In genomic region chr22:49824185-49824925, GRCh38 we compare ENCODE assay signal across 14 cellular contexts. TPM values are rescaled to one million over a fixed set of nuclear protein-coding genes. Genes with fewer than 3 reads are reported as not detected.
DNase-seq lines count a peak whose midpoint lies in the region; ATAC-seq and FAIRE-seq lines count a peak whose summit lies in the region.
"Had no signal": no experiment of that assay in that cellular context is flagged by ENCODE, and none has a peak within 500 bp of the region (broad histone marks: within the 10 kb centered on the region; RNA-seq: fewer than 3 reads in every experiment).

No MANE protein-coding gene starts in this region.

- no peaks in the 10 kb centered on the region for H3K27me3 ChIP-seq in mesenchymal stem cell (ENCODE audit: control insufficient read depth in 1 of 2, insufficient read depth in 1 of 2, low read length in 2 of 2)
- H3K27me3 ChIP-seq: SJSA1 had no signal

- no peak overlapping the region for H3K4ac ChIP-seq in mesenchymal stem cell (ENCODE audit: low read depth in 1 of 2, low read length in 2 of 2)

- no peak for DNase-seq in stimulated activated naive CD8-positive, alpha-beta T cell treated with anti-CD3 and anti-CD28 coated beads, Interleukin-15, Interleukin-2, amounts not matched to agents 100 U/mL and 50 U/mL, for 24 hours
- DNase-seq in activated T-helper 1 cell treated with anti-CD3 and anti-CD28 coated beads, Interleukin-12 subunit alpha, Interleukin-12 subunit beta, Interleukin-2, Interleukin-4 antibody, amounts not matched to agents 30 ng/mL and 10 ng/mL and 1 ng/mL, durations not matched to agents 14 hours and 24 hours and 36 hours (ENCODE audit: low spot score): no peak
- peak; percentile 8 for DNase-seq in mesenchymal stem cell
- no peak for DNase-seq in urothelium cell line (ENCODE audit: low spot score)
- no peak for DNase-seq in AG20443 (ENCODE audit: low spot score)
- no peak for DNase-seq in nucleus accumbens (lab: John Stamatoyannopoulos, UW)
- DNase-seq: activated CD8-positive, alpha-beta memory T cell treated with anti-CD3 and anti-CD28 coated beads for 24 hours; caudate nucleus; NCI-H1092; NCI-H524 treated with DMSO at 0.1 percent for 48 hours; stimulated activated CD4-positive, alpha-beta T cell treated with anti-CD3 and anti-CD28 coated beads, Interleukin-4, amount 100 ng/mL, for 24 hours had no signal

- ATAC-seq in stimulated activated naive CD8-positive, alpha-beta T cell treated with anti-CD3 and anti-CD28 coated beads, Interleukin-15, Interleukin-2, amounts not matched to agents 100 U/mL and 50 U/mL, for 24 hours: no peak
- no peak for ATAC-seq in HG03439 (IDR thresholded peaks at IDR 0.05; ENCODE audit: unreplicated experiment)

- H3K79me1 ChIP-seq in mesenchymal stem cell (replicated peaks; ENCODE audit: low read length, poor library complexity, severe bottlenecking): peaks cover 5% of the 10 kb centered on the region

- H3K4me3 Mint-ChIP-seq in stimulated activated naive CD8-positive, alpha-beta T cell treated with anti-CD3 and anti-CD28 coated beads, Interleukin-15, Interleukin-2, amounts not matched to agents 100 ng/mL and 50 ng/mL, for 24 hours: peak overlapping the region; percentile 37
- peak overlapping the region; percentile 92 for H3K4me3 Mint-ChIP-seq in activated T-helper 1 cell treated with anti-CD3 and anti-CD28 coated beads, Interleukin-12 subunit alpha, Interleukin-12 subunit beta, Interleukin-2, Interleukin-4 antibody, amounts not matched to agents 30 ng/mL and 10 ng/mL and 1 ng/mL, durations not matched to agents 14 hours and 24 hours and 36 hours

- no peak overlapping the region for H2AFZ ChIP-seq in mesenchymal stem cell (ENCODE audit: low read depth, low read length)

- H3K4me3 ChIP-seq in mesenchymal stem cell (ENCODE audit: insufficient read depth in 1 of 2, low read depth in 1 of 2, low read length in 2 of 2): peak overlapping the region in 1 of 2 experiments; percentile 93
- H3K4me3 ChIP-seq: SJSA1 had no signal

- H3K36me3 Mint-ChIP-seq in stimulated activated naive CD8-positive, alpha-beta T cell treated with anti-CD3 and anti-CD28 coated beads, Interleukin-15, Interleukin-2, amounts not matched to agents 100 ng/mL and 50 ng/mL, for 24 hours (ENCODE audit: low read depth): peaks cover 34% of the 10 kb centered on the region
- H3K36me3 Mint-ChIP-seq in activated T-helper 1 cell treated with anti-CD3 and anti-CD28 coated beads, Interleukin-12 subunit alpha, Interleukin-12 subunit beta, Interleukin-2, Interleukin-4 antibody, amounts not matched to agents 30 ng/mL and 10 ng/mL and 1 ng/mL, durations not matched to agents 14 hours and 24 hours and 36 hours (ENCODE audit: low read depth): peaks cover 30% of the 10 kb centered on the region

- H3K9me3 ChIP-seq in mesenchymal stem cell (ENCODE audit: control insufficient read depth, low read length): peaks cover 2% of the 10 kb centered on the region
- H3K9me3 ChIP-seq: SJSA1 had no signal

- WGBS in mesenchymal stem cell: 96% methylated on average over 16 of the region's 16 CpGs

- no peak overlapping the region for H2BK12ac ChIP-seq in mesenchymal stem cell (ENCODE audit: low read length in 2 of 2)

- no peak overlapping the region for H2BK5ac ChIP-seq in mesenchymal stem cell (ENCODE audit: low read depth, low read length, poor library complexity, severe bottlenecking)

- peak overlapping the region; percentile 93 for H3K9ac ChIP-seq in mesenchymal stem cell (ENCODE audit: low read length)

- H3K23ac ChIP-seq in mesenchymal stem cell (ENCODE audit: low read length in 2 of 2): peak overlapping the region in 1 of 2 experiments; percentile 46

- no peaks in the 10 kb centered on the region for H3K9me3 Mint-ChIP-seq in stimulated activated naive CD8-positive, alpha-beta T cell treated with anti-CD3 and anti-CD28 coated beads, Interleukin-15, Interleukin-2, amounts not matched to agents 100 ng/mL and 50 ng/mL, for 24 hours
- H3K9me3 Mint-ChIP-seq in activated T-helper 1 cell treated with anti-CD3 and anti-CD28 coated beads, Interleukin-12 subunit alpha, Interleukin-12 subunit beta, Interleukin-2, Interleukin-4 antibody, amounts not matched to agents 30 ng/mL and 10 ng/mL and 1 ng/mL, durations not matched to agents 14 hours and 24 hours and 36 hours: no peaks in the 10 kb centered on the region

- peak overlapping the region; percentile 76 for H3K27ac Mint-ChIP-seq in stimulated activated naive CD8-positive, alpha-beta T cell treated with anti-CD3 and anti-CD28 coated beads, Interleukin-15, Interleukin-2, amounts not matched to agents 100 ng/mL and 50 ng/mL, for 24 hours
- no peak overlapping the region for H3K27ac Mint-ChIP-seq in activated T-helper 1 cell treated with anti-CD3 and anti-CD28 coated beads, Interleukin-12 subunit alpha, Interleukin-12 subunit beta, Interleukin-2, Interleukin-4 antibody, amounts not matched to agents 30 ng/mL and 10 ng/mL and 1 ng/mL, durations not matched to agents 14 hours and 24 hours and 36 hours

- peaks cover 51% of the 10 kb centered on the region for H3K4me1 ChIP-seq in mesenchymal stem cell (ENCODE audit: control insufficient read depth, insufficient read depth, low read depth, low read length)

- no peak overlapping the region for H2AK5ac ChIP-seq in mesenchymal stem cell (ENCODE audit: low read length, severe bottlenecking)

- no peak overlapping the region for H3K14ac ChIP-seq in mesenchymal stem cell (ENCODE audit: low read length in 2 of 2)

- FAIRE-seq in urothelium cell line (lab: Jason Lieb, UNC): peak; percentile 5

- H4K8ac ChIP-seq in mesenchymal stem cell (ENCODE audit: low read length): no peak overlapping the region

- intact Hi-C loops in activated T-helper 1 cell treated with anti-CD3 and anti-CD28 coated beads, Interleukin-12 subunit alpha, Interleukin-12 subunit beta, Interleukin-2, Interleukin-4 antibody, amounts not matched to agents 30 ng/mL and 10 ng/mL and 1 ng/mL, durations not matched to agents 14 hours and 24 hours and 36 hours (cut with micrococcal nuclease): no loop called here

- no peak overlapping the region for H3K27ac ChIP-seq in mesenchymal stem cell (ENCODE audit: low read length, poor library complexity, severe bottlenecking)
- H3K27ac ChIP-seq: SJSA1 had no signal

- H4K91ac ChIP-seq in mesenchymal stem cell (ENCODE audit: low read length): no peak overlapping the region

- H3K27me3 Mint-ChIP-seq in stimulated activated naive CD8-positive, alpha-beta T cell treated with anti-CD3 and anti-CD28 coated beads, Interleukin-15, Interleukin-2, amounts not matched to agents 100 ng/mL and 50 ng/mL, for 24 hours: no peaks in the 10 kb centered on the region
- no peaks in the 10 kb centered on the region for H3K27me3 Mint-ChIP-seq in activated T-helper 1 cell treated with anti-CD3 and anti-CD28 coated beads, Interleukin-12 subunit alpha, Interleukin-12 subunit beta, Interleukin-2, Interleukin-4 antibody, amounts not matched to agents 30 ng/mL and 10 ng/mL and 1 ng/mL, durations not matched to agents 14 hours and 24 hours and 36 hours (ENCODE audit: insufficient read depth)

- peaks cover 48% of the 10 kb centered on the region for H3K4me1 Mint-ChIP-seq in stimulated activated naive CD8-positive, alpha-beta T cell treated with anti-CD3 and anti-CD28 coated beads, Interleukin-15, Interleukin-2, amounts not matched to agents 100 ng/mL and 50 ng/mL, for 24 hours (ENCODE audit: low read depth)
- peaks cover 41% of the 10 kb centered on the region for H3K4me1 Mint-ChIP-seq in activated T-helper 1 cell treated with anti-CD3 and anti-CD28 coated beads, Interleukin-12 subunit alpha, Interleukin-12 subunit beta, Interleukin-2, Interleukin-4 antibody, amounts not matched to agents 30 ng/mL and 10 ng/mL and 1 ng/mL, durations not matched to agents 14 hours and 24 hours and 36 hours (ENCODE audit: low read depth)

- no peak overlapping the region for H2BK120ac ChIP-seq in mesenchymal stem cell (ENCODE audit: low read depth, low read length)

- H3K4me2 ChIP-seq in mesenchymal stem cell (ENCODE audit: low read length, poor library complexity, severe bottlenecking): peak overlapping the region; percentile 8

- H3K36me3 ChIP-seq in mesenchymal stem cell (ENCODE audit: control insufficient read depth in 1 of 2, insufficient read depth in 2 of 2, low read depth in 1 of 2, low read length in 2 of 2): peaks cover 48 to 51% of the 10 kb centered on the region in 2 experiments

- peak overlapping the region; percentile 45 for H2BK15ac ChIP-seq in mesenchymal stem cell (ENCODE audit: low read depth, poor library complexity, severe bottlenecking)

- no peak overlapping the region for H3K18ac ChIP-seq in mesenchymal stem cell (ENCODE audit: low read depth in 1 of 2, low read length in 2 of 2)

RNA-seq across cellular contexts. Expression of gene BRD1, which starts 3.3 kb away (rescaled TPM):
- 45.5 and 46.8 TPM in 2 replicates for total RNA-seq in activated T-helper 1 cell treated with anti-CD3 and anti-CD28 coated beads, Interleukin-12 subunit alpha, Interleukin-12 subunit beta, Interleukin-2, Interleukin-4 antibody, amounts not matched to agents 30 ng/mL and 10 ng/mL and 1 ng/mL, durations not matched to agents 14 hours and 24 hours and 36 hours
- polyA plus RNA-seq in mesenchymal stem cell (2013, experiment 1 of 2): 10.2 TPM
- 10.1 TPM for polyA plus RNA-seq in mesenchymal stem cell (2013, experiment 2 of 2)

RNA-seq across cellular contexts. Expression of gene ZBED4, which starts 29.3 kb away (rescaled TPM):
- 19.4 and 20.9 TPM in 2 replicates for total RNA-seq in activated T-helper 1 cell treated with anti-CD3 and anti-CD28 coated beads, Interleukin-12 subunit alpha, Interleukin-12 subunit beta, Interleukin-2, Interleukin-4 antibody, amounts not matched to agents 30 ng/mL and 10 ng/mL and 1 ng/mL, durations not matched to agents 14 hours and 24 hours and 36 hours
- 11.3 TPM for polyA plus RNA-seq in mesenchymal stem cell (2013, experiment 1 of 2)
- polyA plus RNA-seq in mesenchymal stem cell (2013, experiment 2 of 2): 11.2 TPM
